In genomic region chr5:149125386-149125891, GRCh38 we compare ENCODE assay signal across 13 cellular contexts. TPM values are rescaled to one million over a fixed set of nuclear protein-coding genes. Genes with fewer than 3 reads are reported as not detected.
DNase-seq lines count a peak whose midpoint lies in the region; ATAC-seq and TF ChIP-seq lines count a peak whose summit lies in the region.
"Had no signal": no experiment of that assay in that cellular context is flagged by ENCODE, and none has a peak within 500 bp of the region (broad histone marks: within the 10 kb centered on the region; RNA-seq: fewer than 3 reads in every experiment).

No MANE protein-coding gene starts in this region.

- TF ChIP-seq CTCF in body of pancreas (IDR thresholded peaks at IDR 0.05): peak in 6 of 7 experiments; percentile 28 to 62 (median 60)
- TF ChIP-seq CTCF in upper lobe of right lung (IDR thresholded peaks at IDR 0.05): no peak
- no peak for TF ChIP-seq CTCF in sigmoid colon (IDR thresholded peaks at IDR 0.05)
- no peak for TF ChIP-seq CTCF in tibial artery (IDR thresholded peaks at IDR 0.05)

- intact Hi-C loops in Right ventricle myocardium superior (cut with DNase I): no loop called here
- intact Hi-C loops in right cardiac atrium (cut with DNase I): no loop called here
- intact Hi-C loops in body of pancreas (cut with DNase I): no loop called here
- intact Hi-C loops in upper lobe of right lung (cut with DNase I): no loop called here
- intact Hi-C loops in sigmoid colon (cut with DNase I): no loop called here
- intact Hi-C loops in tibial artery (cut with DNase I; ENCODE audit: low total_unique reads): no loop called here

- H3K9me3 ChIP-seq in right cardiac atrium (ENCODE audit: control insufficient read depth, low read length) (no peaks in the 10 kb centered on the region), body of pancreas (no peaks in the 10 kb centered on the region), upper lobe of right lung (no peaks in the 10 kb centered on the region), sigmoid colon (no peaks in the 10 kb centered on the region), tibial artery (peaks cover 0 to 6% (median 4%) of the 10 kb centered on the region in 3 donors)
- H3K9me3 ChIP-seq: BLaER1 had no signal

- H3K27ac ChIP-seq in right cardiac atrium (ENCODE audit: low read length) (no peak overlapping the region), body of pancreas (peak overlapping the region in 1 of 4 donors; percentile 3), upper lobe of right lung (no peak overlapping the region), sigmoid colon (no peak overlapping the region), tibial artery (no peak overlapping the region)
- H3K27ac ChIP-seq: BLaER1, SK-N-MC had no signal

- no peak for TF ChIP-seq EP300 in sigmoid colon (IDR thresholded peaks at IDR 0.05)

- no peaks in the 10 kb centered on the region for H3K27me3 ChIP-seq in right cardiac atrium (ENCODE audit: control insufficient read depth, insufficient read depth)
- no peaks in the 10 kb centered on the region for H3K27me3 ChIP-seq in body of pancreas
- no peaks in the 10 kb centered on the region for H3K27me3 ChIP-seq in upper lobe of right lung
- H3K27me3 ChIP-seq in sigmoid colon: peaks cover 0 to 3% (median 0%) of the 10 kb centered on the region in 3 donors
- H3K27me3 ChIP-seq in tibial artery: peaks cover 0 to 7% of the 10 kb centered on the region in 2 donors
- H3K27me3 ChIP-seq: BLaER1 had no signal

- peak; percentile 18 for ATAC-seq in Right ventricle myocardium superior (ENCODE audit: poor library complexity)
- ATAC-seq in right cardiac atrium: no peak
- peak; percentile 79 for ATAC-seq in body of pancreas
- peak; percentile 64 for ATAC-seq in upper lobe of right lung

- H3K4me1 ChIP-seq in right cardiac atrium (ENCODE audit: control insufficient read depth, insufficient read depth, low read length): peaks cover 4% of the 10 kb centered on the region
- peaks cover 10% of the 10 kb centered on the region for H3K4me1 ChIP-seq in body of pancreas
- H3K4me1 ChIP-seq in upper lobe of right lung: peaks cover under 1% of the 10 kb centered on the region
- H3K4me1 ChIP-seq in sigmoid colon: no peaks in the 10 kb centered on the region
- H3K4me1 ChIP-seq in tibial artery: no peaks in the 10 kb centered on the region
- H3K4me1 ChIP-seq: BLaER1 had no signal

- 34% methylated on average over 12 of the region's 12 CpGs for WGBS in right cardiac atrium
- WGBS in body of pancreas, 2 donors: 11% methylated on average over 12 of the region's 12 CpGs
- WGBS in sigmoid colon, 2 donors: 42 to 59% methylated on average over 12 of the region's 12 CpGs

- no peaks in the 10 kb centered on the region for H3K36me3 ChIP-seq in body of pancreas (replicated peaks in 1 of 2; ENCODE audit: insufficient read depth in 1 of 2, low read depth in 2 of 2)
- H3K36me3 ChIP-seq in upper lobe of right lung: no peaks in the 10 kb centered on the region
- no peaks in the 10 kb centered on the region for H3K36me3 ChIP-seq in sigmoid colon
- no peaks in the 10 kb centered on the region for H3K36me3 ChIP-seq in tibial artery
- H3K36me3 ChIP-seq: BLaER1 had no signal

- no peak for DNase-seq in Right ventricle myocardium superior
- no peak for DNase-seq in right cardiac atrium
- peak; percentile 54 to 76 (median 71) for DNase-seq in body of pancreas
- DNase-seq in iPS-NIHi11 (ENCODE audit: low spot score): peak; percentile 75
- DNase-seq in upper lobe of right lung: no peak
- DNase-seq in sigmoid colon: no peak
- DNase-seq in tibial artery: no peak
- DNase-seq in HK-2 (ENCODE audit: unreplicated experiment): no peak
- DNase-seq: activated CD8-positive, alpha-beta memory T cell treated with anti-CD3 and anti-CD28 coated beads, Interleukin-2, amount 50 U/mL, for 48 hours; NCI-H1436 treated with DMSO at 0.1 percent for 48 hours; stimulated activated naive CD4-positive, alpha-beta T cell treated with Interleukin-2 at 50 U/mL for 16 hours had no signal

- H3K4me3 ChIP-seq in right cardiac atrium (ENCODE audit: low read length) (no peak overlapping the region), body of pancreas (no peak overlapping the region), upper lobe of right lung (no peak overlapping the region), sigmoid colon (no peak overlapping the region), tibial artery (no peak overlapping the region)
- H3K4me3 ChIP-seq: BLaER1, SK-N-MC had no signal

- no peak for TF ChIP-seq POLR2A in body of pancreas (IDR thresholded peaks at IDR 0.05)
- TF ChIP-seq POLR2A in sigmoid colon (IDR thresholded peaks at IDR 0.05): no peak

RNA-seq across cellular contexts. Expression of gene ABLIM3, which starts 15.9 kb away (rescaled TPM):
- 131 TPM for total RNA-seq in Right ventricle myocardium superior
- 100 to 1,000 TPM; 140 to 185 (median 161) TPM for total RNA-seq in right cardiac atrium
- polyA plus RNA-seq in right cardiac atrium: 81.3 TPM
- 10 to 100 TPM in 1 of 2 donors, 1 to 10 TPM in 1; 3.9 to 11.2 TPM for total RNA-seq in body of pancreas
- 31.9 TPM for total RNA-seq in upper lobe of right lung
- 10 to 100 TPM in 3 of 4 donors, 1 to 10 TPM in 1; 6.8 to 19.9 (median 13.8) TPM for total RNA-seq in sigmoid colon
- 10 to 100 TPM in 1 of 3 donors, 1 to 10 TPM in 2; 5.8 to 11.4 (median 6.5) TPM for polyA plus RNA-seq in sigmoid colon

Comparison
In these comparisons a context has a peak if more than half of its experiments do, and no peak if none do; other contexts are left out.
1. ATAC-seq: peak in Right ventricle myocardium superior (single experiment), body of pancreas (single experiment) and upper lobe of right lung (single experiment); none in right cardiac atrium (0 of 2).
2. DNase-seq: peak in body of pancreas (4 of 4) and iPS-NIHi11 (single experiment); none in Right ventricle myocardium superior (single experiment), right cardiac atrium (0 of 3), upper lobe of right lung (single experiment), sigmoid colon (single experiment), tibial artery (0 of 2) and HK-2 (single experiment).
3. CTCF ChIP-seq: peak in body of pancreas (6 of 7); none in upper lobe of right lung (single experiment), sigmoid colon (0 of 4) and tibial artery (0 of 2).